In genomic region chr12:132501189-132501940, GRCh38 we compare ENCODE assay signal across 1 cellular context.
A peak's percentile ranks its signal among the peaks of the same experiment; 100 is the strongest.
TF ChIP-seq lines count a peak whose summit lies in the region.

No MANE protein-coding gene starts in this region.

TF ChIP-seq in K562, 482 proteins besides CTCF, POLR2A, EP300 and RAD21 (continued from another document):
- TF ChIP-seq ELK1 (CRISPR knock-in tag; IDR thresholded peaks at IDR 0.05) (no peak), ZNF263 (CRISPR knock-in tag; IDR thresholded peaks at IDR 0.05; ENCODE audit: borderline replicate concordance) (no peak), MXD1 (CRISPR knock-in tag; IDR thresholded peaks at IDR 0.05; ENCODE audit: borderline replicate concordance, poor library complexity, severe bottlenecking) (no peak), PKNOX1 (IDR thresholded peaks at IDR 0.05) (peak; percentile 51; the same call in 1 of the 2 replicates), SMAD1 (IDR thresholded peaks at IDR 0.05; ENCODE audit: low read depth, low read length, partially characterized antibody) (no peak), POLR2G (IDR thresholded peaks at IDR 0.05; ENCODE audit: low read depth, low read length) (0 out of 2 replicates have a peak, but pooled peaks have one; percentile 17), ZC3H8 (IDR thresholded peaks at IDR 0.05) (no peak), MEIS2 (IDR thresholded peaks at IDR 0.05; ENCODE audit: partially characterized antibody) (peak; percentile 48), ZNF395 (CRISPR knock-in tag; IDR thresholded peaks at IDR 0.05) (no peak)
- TF ChIP-seq, protein P1, sequence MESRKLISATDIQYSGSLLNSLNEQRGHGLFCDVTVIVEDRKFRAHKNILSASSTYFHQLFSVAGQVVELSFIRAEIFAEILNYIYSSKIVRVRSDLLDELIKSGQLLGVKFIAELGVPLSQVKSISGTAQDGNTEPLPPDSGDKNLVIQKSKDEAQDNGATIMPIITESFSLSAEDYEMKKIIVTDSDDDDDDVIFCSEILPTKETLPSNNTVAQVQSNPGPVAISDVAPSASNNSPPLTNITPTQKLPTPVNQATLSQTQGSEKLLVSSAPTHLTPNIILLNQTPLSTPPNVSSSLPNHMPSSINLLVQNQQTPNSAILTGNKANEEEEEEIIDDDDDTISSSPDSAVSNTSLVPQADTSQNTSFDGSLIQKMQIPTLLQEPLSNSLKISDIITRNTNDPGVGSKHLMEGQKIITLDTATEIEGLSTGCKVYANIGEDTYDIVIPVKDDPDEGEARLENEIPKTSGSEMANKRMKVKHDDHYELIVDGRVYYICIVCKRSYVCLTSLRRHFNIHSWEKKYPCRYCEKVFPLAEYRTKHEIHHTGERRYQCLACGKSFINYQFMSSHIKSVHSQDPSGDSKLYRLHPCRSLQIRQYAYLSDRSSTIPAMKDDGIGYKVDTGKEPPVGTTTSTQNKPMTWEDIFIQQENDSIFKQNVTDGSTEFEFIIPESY (CRISPR knock-in tag; IDR thresholded peaks at IDR 0.05): 0 out of 2 replicates have a peak, but pooled peaks have one; percentile 44
